ENCODE assay signal across 13 cellular contexts in the genomic region with DNA sequence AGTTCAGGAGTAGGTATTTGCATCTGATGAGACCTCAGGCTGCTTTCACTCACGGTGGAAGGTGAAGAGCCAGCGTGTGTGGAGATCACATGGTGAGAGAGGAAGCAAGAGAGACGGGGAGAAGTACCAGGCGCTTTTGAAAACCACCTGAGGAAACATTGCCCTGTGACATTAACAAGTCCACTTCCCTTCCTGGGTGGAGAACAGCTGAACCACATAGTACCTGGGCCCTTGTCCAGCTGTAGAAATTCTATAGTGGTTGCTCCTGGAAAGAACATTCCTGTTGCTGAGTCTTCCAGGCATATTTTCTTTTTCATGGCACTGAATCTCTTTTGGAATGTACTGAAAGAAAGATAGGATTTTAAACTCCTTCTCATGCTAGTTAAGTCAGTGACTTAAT.
A peak's percentile ranks its signal among the peaks of the same experiment; 100 is the strongest.
DNase-seq lines count a peak whose midpoint lies in the region; ATAC-seq lines count a peak whose summit lies in the region.
"Had no signal": no experiment of that assay in that cellular context is flagged by ENCODE, and none has a peak within 500 bp of the region (broad histone marks: within the 10 kb centered on the region; RNA-seq: fewer than 3 reads in every experiment).

No MANE protein-coding gene starts in this region.

- H3K4me1 ChIP-seq in skeletal muscle satellite cell (ENCODE audit: control insufficient read depth, insufficient read depth, low read length), result peaks cover 13% of the 10 kb centered on the region
- H3K4me1 ChIP-seq: prostate gland had no signal

- H3K9me3 ChIP-seq in skeletal muscle satellite cell (replicated peaks; ENCODE audit: low read length), result peaks cover 8% of the 10 kb centered on the region
- H3K9me3 ChIP-seq: prostate gland had no signal

- H3K4me3 ChIP-seq in skeletal muscle satellite cell (ENCODE audit: low read length), result no peak overlapping the region
- H3K4me3 ChIP-seq: prostate gland had no signal

- H3K36me3 ChIP-seq in skeletal muscle satellite cell (ENCODE audit: insufficient read depth, low read length), result no peaks in the 10 kb centered on the region
- H3K36me3 ChIP-seq: prostate gland had no signal

- DNase-seq in GM03348 (ENCODE audit: low spot score) (peak; percentile 71), RPMI7951 (ENCODE audit: low read depth) (peak; percentile 34), dedifferentiated amniotic fluid mesenchymal stem cell (ENCODE audit: extremely low spot score) (peak; percentile 51), nucleus accumbens (lab: John Stamatoyannopoulos, UW) (no peak), NCI-H1105 (lab: John Stamatoyannopoulos, UW) (no peak)
- DNase-seq: CD4-positive, alpha-beta T cell; MM.1S; NCI-H2107; NCI-H82; SIG-M5 had no signal

- peak overlapping the region; percentile 19 for H3K4me2 ChIP-seq in skeletal muscle satellite cell (ENCODE audit: low read length)

- peaks cover 7% of the 10 kb centered on the region for H3K27me3 ChIP-seq in skeletal muscle satellite cell (ENCODE audit: control insufficient read depth, insufficient read depth, low read length)

- ATAC-seq in HG03139 (IDR thresholded peaks at IDR 0.05; ENCODE audit: unreplicated experiment), result no peak

- H3K9ac ChIP-seq in skeletal muscle satellite cell (ENCODE audit: low read depth, low read length), result no peak overlapping the region

Comparison
In these comparisons a context has a peak if more than half of its experiments do, and no peak if none do; other contexts are left out.
1. DNase-seq: peak in GM03348 (single experiment), RPMI7951 (single experiment) and dedifferentiated amniotic fluid mesenchymal stem cell (single experiment); none in nucleus accumbens (0 of 56) and NCI-H1105 (single experiment).